In the genomic region with DNA sequence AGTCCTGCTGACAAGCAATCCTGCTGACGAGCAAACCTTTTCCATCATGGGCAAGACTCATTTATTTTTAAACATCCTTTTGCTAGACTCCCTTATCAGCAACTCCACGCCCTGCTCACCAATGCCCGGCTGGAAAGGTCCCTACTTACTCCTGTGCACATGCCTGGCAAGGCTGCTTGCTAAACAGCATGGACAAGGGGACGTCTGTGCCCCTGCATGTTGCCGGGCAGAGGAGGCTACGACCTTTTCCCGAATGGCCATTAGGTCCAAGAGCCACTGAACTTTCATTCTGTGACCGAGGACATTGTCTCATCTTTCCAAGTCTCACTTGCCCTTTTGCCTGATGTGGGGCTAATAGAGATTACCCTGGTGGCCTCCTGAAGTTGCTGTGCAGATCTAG, we compare ENCODE assay signal across 15 cellular contexts.
A peak's percentile ranks its signal among the peaks of the same experiment; 100 is the strongest.
DNase-seq lines count a peak whose midpoint lies in the region; ATAC-seq and TF ChIP-seq lines count a peak whose summit lies in the region.
"Had no signal": no experiment of that assay in that cellular context is flagged by ENCODE, and none has a peak within 500 bp of the region (broad histone marks: within the 10 kb centered on the region; RNA-seq: fewer than 3 reads in every experiment).

No MANE protein-coding gene starts in this region.

- peak overlapping the region in 3 of 6 donors; percentile 51 to 90 (median 90) for H3K27ac Mint-ChIP-seq in naive B cell
- no peak overlapping the region for H3K27ac Mint-ChIP-seq in stimulated activated effector memory CD8-positive, alpha-beta T cell treated with anti-CD3 and anti-CD28 coated beads, Interleukin-12 subunit alpha, Interleukin-12 subunit beta, amount 100 ng/mL, for 72 hours
- H3K27ac Mint-ChIP-seq: CD8-positive, alpha-beta memory T cell; IgD-negative memory B cell; memory B cell; T-cell had no signal

- H3K36me3 Mint-ChIP-seq in naive B cell: no peaks in the 10 kb centered on the region
- no peaks in the 10 kb centered on the region for H3K36me3 Mint-ChIP-seq in stimulated activated effector memory CD8-positive, alpha-beta T cell treated with anti-CD3 and anti-CD28 coated beads, Interleukin-12 subunit alpha, Interleukin-12 subunit beta, amount 100 ng/mL, for 72 hours
- H3K36me3 Mint-ChIP-seq: CD8-positive, alpha-beta memory T cell; memory B cell; T-cell had no signal

- no peaks in the 10 kb centered on the region for H3K9me3 ChIP-seq in SK-N-MC (ENCODE audit: low read depth, low read length)
- no peaks in the 10 kb centered on the region for H3K9me3 ChIP-seq in upper lobe of left lung
- H3K9me3 ChIP-seq: prostate gland had no signal

- peaks cover 27 to 47% (median 41%) of the 10 kb centered on the region in 3 donors for H3K4me1 Mint-ChIP-seq in naive B cell
- no peaks in the 10 kb centered on the region for H3K4me1 Mint-ChIP-seq in stimulated activated effector memory CD8-positive, alpha-beta T cell treated with anti-CD3 and anti-CD28 coated beads, Interleukin-12 subunit alpha, Interleukin-12 subunit beta, amount 100 ng/mL, for 72 hours
- H3K4me1 Mint-ChIP-seq: CD8-positive, alpha-beta memory T cell; T-cell had no signal

- H3K27me3 Mint-ChIP-seq in naive B cell: no peaks in the 10 kb centered on the region

- DNase-seq in SK-N-MC (ENCODE audit: low read depth, low spot score) (no peak), Right ventricle myocardium inferior (ENCODE audit: missing footprints) (peak; percentile 71), naive B cell (no peak), upper lobe of left lung (peak in 1 of 2 donors; percentile 43), HuH-7.5 (ENCODE audit: low spot score) (no peak)
- no peak for DNase-seq in stimulated activated effector memory CD8-positive, alpha-beta T cell treated with anti-CD3 and anti-CD28 coated beads, Interleukin-12 subunit alpha, Interleukin-12 subunit beta, amount 100 ng/mL, for 72 hours (ENCODE audit: low spot score in 2 of 2)
- DNase-seq: activated CD4-positive, alpha-beta T cell treated with anti-CD3 and anti-CD28 coated beads, Interleukin-2, amount 50 U/mL, for 4 hours; brain microvascular endothelial cell; CD8-positive, alpha-beta memory T cell; NCI-H187 treated with DMSO at 0.1 percent for 48 hours; T-cell had no signal

- peak; percentile 71 for ATAC-seq in Right ventricle myocardium inferior
- no peak for ATAC-seq in naive B cell (ENCODE audit: low read depth in 2 of 2)
- peak in 1 of 2 donors; percentile 30 for ATAC-seq in upper lobe of left lung (ENCODE audit: low FRiP score in 2 of 2)
- no peak for ATAC-seq in stimulated activated effector memory CD8-positive, alpha-beta T cell treated with anti-CD3 and anti-CD28 coated beads, Interleukin-12 subunit alpha, Interleukin-12 subunit beta, amount 100 ng/mL, for 72 hours
- ATAC-seq in HG02870 (IDR thresholded peaks at IDR 0.05; ENCODE audit: unreplicated experiment): no peak
- ATAC-seq: T-cell had no signal

- no peak overlapping the region for H3K9ac ChIP-seq in SK-N-MC (ENCODE audit: insufficient read length)

- H3K27me3 ChIP-seq in upper lobe of left lung: no peaks in the 10 kb centered on the region
- H3K27me3 ChIP-seq: brain microvascular endothelial cell had no signal

- no peaks in the 10 kb centered on the region for H3K36me3 ChIP-seq in SK-N-MC (ENCODE audit: insufficient read depth, low read length)
- no peaks in the 10 kb centered on the region for H3K36me3 ChIP-seq in upper lobe of left lung
- H3K36me3 ChIP-seq: brain microvascular endothelial cell, prostate gland had no signal

- intact Hi-C loops in Right ventricle myocardium inferior (cut with DNase I): loop anchor here (2.0 kb wide), 1 partner anchor 157 kb away; no protein-coding TSS in a partner anchor

- WGBS in upper lobe of left lung, 2 donors: 22 to 26% methylated on average over 8 of the region's 8 CpGs

- TF ChIP-seq EP300 in upper lobe of left lung (IDR thresholded peaks at IDR 0.05): no peak

- peak overlapping the region in 5 of 8 donors; percentile 27 to 75 (median 55) for H3K4me3 Mint-ChIP-seq in naive B cell
- H3K4me3 Mint-ChIP-seq in stimulated activated effector memory CD8-positive, alpha-beta T cell treated with anti-CD3 and anti-CD28 coated beads, Interleukin-12 subunit alpha, Interleukin-12 subunit beta, amount 100 ng/mL, for 72 hours: no peak overlapping the region
- H3K4me3 Mint-ChIP-seq: CD8-positive, alpha-beta memory T cell; memory B cell; T-cell had no signal

- no peak for TF ChIP-seq POLR2A in upper lobe of left lung (IDR thresholded peaks at IDR 0.05)

- H3K9me3 Mint-ChIP-seq in naive B cell: no peaks in the 10 kb centered on the region
- H3K9me3 Mint-ChIP-seq in stimulated activated effector memory CD8-positive, alpha-beta T cell treated with anti-CD3 and anti-CD28 coated beads, Interleukin-12 subunit alpha, Interleukin-12 subunit beta, amount 100 ng/mL, for 72 hours: no peaks in the 10 kb centered on the region
- H3K9me3 Mint-ChIP-seq: IgD-negative memory B cell, memory B cell, T-cell had no signal

- H3K27ac ChIP-seq in SK-N-MC (peak overlapping the region; percentile 93), upper lobe of left lung (peak overlapping the region; percentile 62 to 81 (median 74))
- H3K27ac ChIP-seq: brain microvascular endothelial cell, prostate gland had no signal

- no peak for TF ChIP-seq CTCF in upper lobe of left lung (IDR thresholded peaks at IDR 0.05)

- peaks cover 40 to 49% (median 44%) of the 10 kb centered on the region in 4 donors for H3K4me1 ChIP-seq in upper lobe of left lung
- H3K4me1 ChIP-seq: prostate gland had no signal

- H3K4me3 ChIP-seq in SK-N-MC (peak overlapping the region; percentile 29), upper lobe of left lung (peak overlapping the region in 2 of 4 donors; percentile 33)
- H3K4me3 ChIP-seq: prostate gland had no signal
